Comparison of ENCODE assay signal across 8 cellular contexts in the genomic region with DNA sequence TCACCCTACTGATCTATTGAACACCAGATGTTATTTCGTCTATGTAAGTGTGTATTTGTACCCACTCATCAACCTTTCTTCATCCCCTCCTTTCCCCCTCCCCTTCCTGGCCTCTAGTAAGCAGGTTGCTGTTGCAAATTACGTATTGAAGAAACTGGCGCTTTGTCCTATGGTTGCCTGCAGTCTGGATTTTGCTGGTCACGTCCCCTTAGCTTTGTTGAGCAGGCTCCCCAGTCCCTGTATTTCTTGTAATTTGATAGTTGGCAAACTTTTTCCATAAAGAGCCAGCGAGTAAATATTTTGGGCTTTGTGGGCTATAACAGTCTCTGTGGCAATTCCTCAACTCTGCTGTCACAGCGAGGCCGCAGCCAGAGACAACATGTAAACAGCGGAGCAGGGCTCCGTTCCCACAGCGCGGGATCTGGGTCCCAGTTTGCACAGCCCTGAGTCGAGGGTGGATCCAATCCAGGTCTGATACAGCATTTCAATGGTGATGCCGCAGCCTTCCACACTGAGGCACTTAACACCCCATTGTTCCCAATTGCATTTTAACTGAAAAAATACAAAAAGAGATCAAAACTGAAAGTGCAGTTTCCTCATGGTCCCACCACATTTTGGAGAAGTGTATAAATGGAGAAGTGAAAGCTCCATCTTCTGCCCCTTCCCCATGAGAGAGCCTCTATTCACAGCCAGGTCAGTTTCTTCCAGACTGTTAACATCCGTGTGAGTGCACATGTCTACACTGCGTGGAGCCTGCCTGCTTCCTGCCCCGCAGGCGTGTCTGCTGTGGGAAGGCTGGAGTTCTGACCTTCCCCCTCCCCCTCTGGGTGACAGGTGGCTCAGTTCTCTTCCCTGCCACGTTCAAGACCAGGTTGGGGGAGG.
DNase-seq lines count a peak whose midpoint lies in the region; ATAC-seq and TF ChIP-seq lines count a peak whose summit lies in the region.

No MANE protein-coding gene starts in this region.

- no peak for TF ChIP-seq CTCF in upper lobe of right lung (IDR thresholded peaks at IDR 0.05)

- H3K14ac ChIP-seq in mesenchymal stem cell (ENCODE audit: low read length in 2 of 2): no peak overlapping the region

- WGBS in mesenchymal stem cell: 30% methylated on average over 16 of the region's 18 CpGs

- H2BK120ac ChIP-seq in mesenchymal stem cell (ENCODE audit: low read depth, low read length): no peak overlapping the region

- H3K23ac ChIP-seq in mesenchymal stem cell (ENCODE audit: low read length in 2 of 2): no peak overlapping the region

- H3K27me3 ChIP-seq in mesenchymal stem cell (ENCODE audit: control insufficient read depth in 1 of 2, insufficient read depth in 1 of 2, low read length in 2 of 2) (peaks cover 60 to 78% of the 10 kb centered on the region in 2 experiments), upper lobe of right lung (peaks cover 14% of the 10 kb centered on the region)

- H3K4ac ChIP-seq in mesenchymal stem cell (ENCODE audit: low read depth in 1 of 2, low read length in 2 of 2): no peak overlapping the region

- H2BK12ac ChIP-seq in mesenchymal stem cell (ENCODE audit: low read length in 2 of 2): no peak overlapping the region

- no peak overlapping the region for H2BK5ac ChIP-seq in mesenchymal stem cell (ENCODE audit: low read depth, low read length, poor library complexity, severe bottlenecking)

- peak overlapping the region; percentile 73 for H3K27ac ChIP-seq in caudate nucleus (ENCODE audit: low read depth, low read length)
- no peak overlapping the region for H3K27ac ChIP-seq in mesenchymal stem cell (ENCODE audit: low read length, poor library complexity, severe bottlenecking)
- peak overlapping the region; percentile 3 for H3K27ac ChIP-seq in upper lobe of right lung

- no peak overlapping the region for H2BK15ac ChIP-seq in mesenchymal stem cell (ENCODE audit: low read depth, poor library complexity, severe bottlenecking)

- H2AFZ ChIP-seq in mesenchymal stem cell (ENCODE audit: low read depth, low read length): no peak overlapping the region

- H3K4me2 ChIP-seq in mesenchymal stem cell (ENCODE audit: low read length, poor library complexity, severe bottlenecking): no peak overlapping the region

- no peak for TF ChIP-seq POLR2A in erythroblast (IDR thresholded peaks at IDR 0.05; ENCODE audit: low read length)

- H2AK5ac ChIP-seq in mesenchymal stem cell (ENCODE audit: low read length, severe bottlenecking): no peak overlapping the region

- H3K4me1 ChIP-seq in mesenchymal stem cell (ENCODE audit: control insufficient read depth, insufficient read depth, low read depth, low read length): peaks cover 14% of the 10 kb centered on the region
- H3K4me1 ChIP-seq in upper lobe of right lung: peaks cover 14% of the 10 kb centered on the region

- DNase-seq in NCI-H1105 treated with DMSO at 0.1 percent for 48 hours (lab: John Stamatoyannopoulos, UW): peak; percentile 10
- DNase-seq in NCI-H1105 (lab: John Stamatoyannopoulos, UW): no peak
- DNase-seq in NAMALWA (ENCODE audit: low spot score): peak; percentile 78
- DNase-seq in caudate nucleus (lab: John Stamatoyannopoulos, UW): peak in 22 of 61 donors; percentile 3 to 47 (median 20)
- peak; percentile 57 for DNase-seq in mesenchymal stem cell
- DNase-seq in upper lobe of right lung: peak; percentile 68
- DNase-seq in erythroblast (lab: John Stamatoyannopoulos, UW): no peak

- H3K9ac ChIP-seq in mesenchymal stem cell (ENCODE audit: low read length): peak overlapping the region; percentile 28

- no peaks in the 10 kb centered on the region for H3K79me1 ChIP-seq in mesenchymal stem cell (replicated peaks; ENCODE audit: low read length, poor library complexity, severe bottlenecking)

- H3K4me3 ChIP-seq in mesenchymal stem cell (ENCODE audit: insufficient read depth in 1 of 2, low read depth in 1 of 2, low read length in 2 of 2) (peak overlapping the region in 1 of 2 experiments; percentile 69), upper lobe of right lung (peak overlapping the region; percentile 29)

- no peak overlapping the region for H4K8ac ChIP-seq in mesenchymal stem cell (ENCODE audit: low read length)

- H3K9me3 ChIP-seq in mesenchymal stem cell (ENCODE audit: control insufficient read depth, low read length) (no peaks in the 10 kb centered on the region), upper lobe of right lung (no peaks in the 10 kb centered on the region)

- intact Hi-C loops in upper lobe of right lung (cut with DNase I): no loop called here

- H3K36me3 ChIP-seq in mesenchymal stem cell (ENCODE audit: control insufficient read depth in 1 of 2, insufficient read depth in 2 of 2, low read depth in 1 of 2, low read length in 2 of 2) (no peaks in the 10 kb centered on the region), upper lobe of right lung (no peaks in the 10 kb centered on the region)

- no peak overlapping the region for H3K18ac ChIP-seq in mesenchymal stem cell (ENCODE audit: low read depth in 1 of 2, low read length in 2 of 2)

- ATAC-seq in upper lobe of right lung: peak; percentile 73
- ATAC-seq in GM18861 (IDR thresholded peaks at IDR 0.05; ENCODE audit: unreplicated experiment): no peak

- H4K91ac ChIP-seq in mesenchymal stem cell (ENCODE audit: low read length): no peak overlapping the region

Comparison
In these comparisons a context has a peak if more than half of its experiments do, and no peak if none do; other contexts are left out.
1. DNase-seq: peak in NCI-H1105 treated with DMSO at 0.1 percent for 48 hours (single experiment), NAMALWA (single experiment), mesenchymal stem cell (single experiment) and upper lobe of right lung (single experiment); none in NCI-H1105 (single experiment) and erythroblast (0 of 2).